In the genomic region with DNA sequence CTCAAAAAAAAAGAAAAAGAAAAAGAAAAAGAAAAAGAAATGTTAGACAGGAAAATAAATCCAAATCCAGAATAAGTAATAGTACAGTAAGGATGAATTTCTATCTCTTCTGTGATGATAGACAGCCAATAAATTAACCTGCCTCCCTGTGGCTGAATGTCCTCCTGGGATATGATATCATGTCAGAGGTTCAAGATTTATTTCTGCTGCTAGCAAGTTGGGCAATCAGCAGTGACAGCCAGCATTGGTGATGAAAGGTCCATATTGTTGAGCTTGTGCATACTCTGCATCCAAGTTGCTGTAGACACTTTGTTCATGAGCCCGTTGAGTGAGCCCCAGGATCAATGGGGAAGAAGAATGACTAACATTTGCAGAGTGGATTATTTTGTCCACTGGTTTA, we compare ENCODE assay signal across 1 cellular context.
TF ChIP-seq lines count a peak whose summit lies in the region.

No MANE protein-coding gene starts in this region.

TF ChIP-seq in HepG2, 621 proteins besides CTCF, POLR2A, EP300 and RAD21:
- TF ChIP-seq, protein P1, sequence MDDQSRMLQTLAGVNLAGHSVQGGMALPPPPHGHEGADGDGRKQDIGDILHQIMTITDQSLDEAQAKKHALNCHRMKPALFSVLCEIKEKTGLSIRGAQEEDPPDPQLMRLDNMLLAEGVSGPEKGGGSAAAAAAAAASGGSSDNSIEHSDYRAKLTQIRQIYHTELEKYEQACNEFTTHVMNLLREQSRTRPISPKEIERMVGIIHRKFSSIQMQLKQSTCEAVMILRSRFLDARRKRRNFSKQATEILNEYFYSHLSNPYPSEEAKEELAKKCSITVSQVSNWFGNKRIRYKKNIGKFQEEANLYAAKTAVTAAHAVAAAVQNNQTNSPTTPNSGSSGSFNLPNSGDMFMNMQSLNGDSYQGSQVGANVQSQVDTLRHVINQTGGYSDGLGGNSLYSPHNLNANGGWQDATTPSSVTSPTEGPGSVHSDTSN (CRISPR knock-in tag; IDR thresholded peaks at IDR 0.05; ENCODE audit: borderline replicate concordance): no peak
- no peak for TF ChIP-seq RNF2 (conservative IDR thresholded peaks at IDR 0.05; ENCODE audit: low read depth)
- TF ChIP-seq, protein P2, sequence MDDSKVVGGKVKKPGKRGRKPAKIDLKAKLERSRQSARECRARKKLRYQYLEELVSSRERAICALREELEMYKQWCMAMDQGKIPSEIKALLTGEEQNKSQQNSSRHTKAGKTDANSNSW (CRISPR knock-in tag; IDR thresholded peaks at IDR 0.05; ENCODE audit: borderline replicate concordance): no peak
- TF ChIP-seq ZNF557 (CRISPR knock-in tag; IDR thresholded peaks at IDR 0.05): no peak
- TF ChIP-seq CEBPB (IDR thresholded peaks at IDR 0.05; ENCODE audit: borderline replicate concordance, low read depth, low read length): 0 out of 2 replicates have a peak, but pooled peaks have one; percentile 12
- no peak for TF ChIP-seq NBN (conservative IDR thresholded peaks at IDR 0.05)
- TF ChIP-seq ZNF317 (CRISPR knock-in tag; IDR thresholded peaks at IDR 0.05): no peak
